ENCODE assay signal across 29 cellular contexts in the genomic region with DNA sequence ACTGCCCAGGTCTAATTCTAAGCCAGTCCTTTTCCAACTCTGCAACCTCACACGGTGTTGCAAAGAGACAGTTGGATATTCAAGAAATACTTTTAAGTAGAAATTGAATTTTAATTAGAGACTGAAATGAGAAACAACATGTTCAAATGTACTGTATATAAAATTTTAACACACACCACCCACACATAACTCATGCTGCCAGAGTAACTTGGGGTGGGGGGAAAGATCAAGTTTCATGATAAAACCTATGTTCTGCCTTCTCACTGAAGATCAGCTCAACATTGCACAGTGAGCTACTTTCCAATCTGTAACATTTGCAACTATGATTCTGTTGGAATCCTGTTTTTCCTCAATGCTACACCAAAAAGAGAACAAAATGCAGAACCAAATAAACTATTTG.
"Had no signal": no experiment of that assay in that cellular context is flagged by ENCODE, and none has a peak within 500 bp of the region (broad histone marks: within the 10 kb centered on the region; RNA-seq: fewer than 3 reads in every experiment).

No MANE protein-coding gene starts in this region.

- ATAC-seq: natural killer cell; psoas muscle; right cardiac atrium; right lobe of liver; stimulated activated effector memory CD8-positive, alpha-beta T cell treated with anti-CD3 and anti-CD28 coated beads, Interleukin-12 subunit alpha, Interleukin-12 subunit beta, amount 100 ng/mL, for 72 hours; stimulated activated naive B cell treated with anti-CD40 and anti-IgM and Interleukin-4, amounts not matched to agents 10 μg/mL and 1 μg/mL and 100 μg/mL, for 72 hours; stimulated activated naive CD8-positive, alpha-beta T cell treated with anti-CD3 and anti-CD28 coated beads, Interleukin-15, amount 100 ng/mL, for 72 hours had no signal

- FAIRE-seq: small intestine, urothelium cell line had no signal

- H3K27me3 ChIP-seq: neural progenitor cell, ovary, right lobe of liver, sigmoid colon, thyroid gland, tibial nerve, upper lobe of left lung, vagina had no signal

- H3K4me3 ChIP-seq: neural progenitor cell, ovary, psoas muscle, right lobe of liver, sigmoid colon, thoracic aorta, thyroid gland, tibial nerve, upper lobe of left lung, vagina had no signal

- H3K9me3 Mint-ChIP-seq: natural killer cell; neural progenitor cell; stimulated activated effector memory CD8-positive, alpha-beta T cell treated with anti-CD3 and anti-CD28 coated beads, Interleukin-12 subunit alpha, Interleukin-12 subunit beta, amount 100 ng/mL, for 72 hours; stimulated activated naive B cell treated with anti-CD40 and anti-IgM and Interleukin-4, amounts not matched to agents 10 μg/mL and 1 μg/mL and 100 μg/mL, for 72 hours; stimulated activated naive CD8-positive, alpha-beta T cell treated with anti-CD3 and anti-CD28 coated beads, Interleukin-15, amount 100 ng/mL, for 72 hours had no signal

- H3K36me3 ChIP-seq: neural progenitor cell, ovary, right lobe of liver, sigmoid colon, thoracic aorta, thyroid gland, tibial nerve, upper lobe of left lung, vagina had no signal

- H3K27ac Mint-ChIP-seq: natural killer cell; nephron; neural progenitor cell; progenitor cell of endocrine pancreas; stimulated activated naive B cell treated with anti-CD40 and anti-IgM and Interleukin-4, amounts not matched to agents 10 μg/mL and 1 μg/mL and 100 μg/mL, for 72 hours; stimulated activated naive CD8-positive, alpha-beta T cell treated with anti-CD3 and anti-CD28 coated beads, Interleukin-15, amount 100 ng/mL, for 72 hours had no signal

- H3K9me3 ChIP-seq: ovary, right lobe of liver, sigmoid colon, thoracic aorta, thyroid gland, upper lobe of left lung, vagina had no signal

- DNase-seq: natural killer cell; occipital lobe; ovary; posterior cingulate gyrus; psoas muscle; right cardiac atrium; right lobe of liver; sigmoid colon; small intestine; stimulated activated CD4-positive, alpha-beta T cell treated with anti-CD3 and anti-CD28 coated beads, Interleukin-15, amount 100 ng/mL, for 24 hours; stimulated activated CD4-positive, alpha-beta T cell treated with anti-CD3 and anti-CD28 coated beads, Interleukin-2, amount 100 ng/mL, for 24 hours; stimulated activated CD4-positive, alpha-beta T cell treated with anti-CD3 and anti-CD28 coated beads, Interleukin-2, amount 100 ng/mL, for 48 hours; stimulated activated CD4-positive, alpha-beta T cell treated with anti-CD3 and anti-CD28 coated beads, Interleukin-4, amount 100 ng/mL, for 24 hours; stimulated activated naive B cell treated with anti-CD40 and anti-IgM and Interleukin-4, amounts not matched to agents 10 μg/mL and 1 μg/mL and 100 μg/mL, for 72 hours; stimulated activated naive CD4-positive, alpha-beta T cell treated with Interleukin-2 at 50 U/mL for 16 hours; stimulated activated naive CD8-positive, alpha-beta T cell treated with anti-CD3 and anti-CD28 coated beads, Interleukin-15, amount 100 ng/mL, for 72 hours; substantia nigra; thyroid gland; trophoblast cell; upper lobe of left lung had no signal

- H2AFZ ChIP-seq: neural progenitor cell, parathyroid adenoma had no signal

- H3K9ac ChIP-seq: neural progenitor cell, parathyroid adenoma had no signal

- H3K36me3 Mint-ChIP-seq: natural killer cell; neural progenitor cell; stimulated activated effector memory CD8-positive, alpha-beta T cell treated with anti-CD3 and anti-CD28 coated beads, Interleukin-12 subunit alpha, Interleukin-12 subunit beta, amount 100 ng/mL, for 72 hours had no signal

- H3K27ac ChIP-seq: neural progenitor cell, ovary, parathyroid adenoma, psoas muscle, right lobe of liver, sigmoid colon, thoracic aorta, thyroid gland, tibial nerve, upper lobe of left lung, vagina had no signal

- H3K4me1 ChIP-seq: parathyroid adenoma had no signal

- H3K4me2 ChIP-seq: neural progenitor cell had no signal

- H3K27me3 Mint-ChIP-seq: progenitor cell of endocrine pancreas; stimulated activated naive B cell treated with anti-CD40 and anti-IgM and Interleukin-4, amounts not matched to agents 10 μg/mL and 1 μg/mL and 100 μg/mL, for 72 hours; stimulated activated naive CD8-positive, alpha-beta T cell treated with anti-CD3 and anti-CD28 coated beads, Interleukin-15, amount 100 ng/mL, for 72 hours had no signal

- H3K79me2 ChIP-seq: parathyroid adenoma had no signal

- H3K4me3 Mint-ChIP-seq: natural killer cell; nephron; neural progenitor cell; stimulated activated effector memory CD8-positive, alpha-beta T cell treated with anti-CD3 and anti-CD28 coated beads, Interleukin-12 subunit alpha, Interleukin-12 subunit beta, amount 100 ng/mL, for 72 hours; stimulated activated naive B cell treated with anti-CD40 and anti-IgM and Interleukin-4, amounts not matched to agents 10 μg/mL and 1 μg/mL and 100 μg/mL, for 72 hours; stimulated activated naive CD8-positive, alpha-beta T cell treated with anti-CD3 and anti-CD28 coated beads, Interleukin-15, amount 100 ng/mL, for 72 hours had no signal
